In the genomic region with DNA sequence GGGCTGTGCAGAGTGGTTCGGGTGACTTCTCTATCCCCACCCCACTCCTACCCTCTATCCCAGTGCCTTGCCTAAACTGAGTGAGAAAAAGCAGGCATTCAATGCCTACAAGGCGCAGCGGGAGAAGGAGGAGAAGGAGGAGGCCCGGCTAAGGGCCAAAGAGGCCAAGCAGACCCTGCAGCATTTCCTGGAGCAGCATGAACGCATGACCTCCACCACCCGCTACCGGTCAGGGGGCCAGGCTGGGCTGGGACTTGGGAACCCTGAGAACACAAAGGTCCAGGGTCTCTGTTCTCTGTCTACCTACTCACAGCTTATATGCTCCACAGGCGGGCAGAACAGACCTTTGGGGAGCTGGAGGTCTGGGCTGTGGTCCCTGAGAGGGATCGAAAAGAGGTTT, we compare ENCODE assay signal across 14 cellular contexts. TPM values are rescaled to one million over a fixed set of nuclear protein-coding genes. Genes with fewer than 3 reads are reported as not detected.
A peak's percentile ranks its signal among the peaks of the same experiment; 100 is the strongest.
DNase-seq lines count a peak whose midpoint lies in the region; ATAC-seq and TF ChIP-seq lines count a peak whose summit lies in the region.
"Had no signal": no experiment of that assay in that cellular context is flagged by ENCODE, and none has a peak within 500 bp of the region (broad histone marks: within the 10 kb centered on the region; RNA-seq: fewer than 3 reads in every experiment).

No MANE protein-coding gene starts in this region.

- H3K36me3 Mint-ChIP-seq in endothelial cell (ENCODE audit: low read depth, unreplicated experiment) (peaks cover 7% of the 10 kb centered on the region), osteocyte (ENCODE audit: unreplicated experiment) (peaks cover 11% of the 10 kb centered on the region)

- TF ChIP-seq CTCF in endothelial cell (IDR thresholded peaks at IDR 0.05; ENCODE audit: unreplicated experiment) (no peak), osteocyte (IDR thresholded peaks at IDR 0.05) (no peak)

- peak; percentile 36 for DNase-seq in cardiac septum (ENCODE audit: low spot score)
- DNase-seq in right cardiac atrium, result no peak
- no peak for DNase-seq in endothelial cell (ENCODE audit: low spot score)
- DNase-seq in osteocyte (ENCODE audit: extremely low spot score, unreplicated experiment), result no peak
- DNase-seq in NCI-H1092 treated with DMSO at 0.1 percent for 48 hours (lab: John Stamatoyannopoulos, UW), result no peak
- no peak for DNase-seq in NCI-H1105 treated with DMSO at 0.1 percent for 48 hours (lab: John Stamatoyannopoulos, UW)
- DNase-seq: ACHN; CD4-positive, CD25-positive, alpha-beta regulatory T cell; DMS53; GF-D8 had no signal

- no peaks in the 10 kb centered on the region for H3K27me3 ChIP-seq in right cardiac atrium (ENCODE audit: control insufficient read depth, insufficient read depth)
- H3K27me3 ChIP-seq: BLaER1 treated with 17β-estradiol and CSF1 and Interleukin-3, amounts not matched to agents 10 nM and 100 nM had no signal

- intact Hi-C loops in cardiac septum (cut with DNase I) (no loop called here), right cardiac atrium (cut with DNase I) (no loop called here)

- ATAC-seq in right cardiac atrium (no peak), HG03469 (IDR thresholded peaks at IDR 0.05; ENCODE audit: unreplicated experiment) (no peak)
- ATAC-seq: HCT116 had no signal

- WGBS in right cardiac atrium, result 74% methylated on average over 9 of the region's 9 CpGs

- H3K4me3 ChIP-seq in right cardiac atrium (ENCODE audit: low read length), result no peak overlapping the region
- H3K4me3 ChIP-seq: BLaER1 treated with 17β-estradiol and CSF1 and Interleukin-3, amounts not matched to agents 10 nM and 100 nM had no signal

- H3K9me3 ChIP-seq in right cardiac atrium (ENCODE audit: control insufficient read depth, low read length), result no peaks in the 10 kb centered on the region
- H3K9me3 ChIP-seq: BLaER1 treated with 17β-estradiol and CSF1 and Interleukin-3, amounts not matched to agents 10 nM and 100 nM had no signal

- H3K4me1 Mint-ChIP-seq in endothelial cell (ENCODE audit: unreplicated experiment) (peaks cover 39% of the 10 kb centered on the region), osteocyte (ENCODE audit: unreplicated experiment) (peaks cover 17% of the 10 kb centered on the region)

- peak overlapping the region; percentile 14 for H3K4me3 Mint-ChIP-seq in endothelial cell (ENCODE audit: unreplicated experiment)
- no peak overlapping the region for H3K4me3 Mint-ChIP-seq in osteocyte (ENCODE audit: unreplicated experiment)
- H3K4me3 Mint-ChIP-seq: CD4-positive, CD25-positive, alpha-beta regulatory T cell; IgD-negative memory B cell had no signal

- H3K27me3 Mint-ChIP-seq in endothelial cell (ENCODE audit: unreplicated experiment), result peaks cover 48% of the 10 kb centered on the region
- H3K27me3 Mint-ChIP-seq in osteocyte (ENCODE audit: unreplicated experiment), result no peaks in the 10 kb centered on the region
- H3K27me3 Mint-ChIP-seq: CD4-positive, CD25-positive, alpha-beta regulatory T cell; IgD-negative memory B cell had no signal

- H3K9me3 Mint-ChIP-seq in endothelial cell (ENCODE audit: unreplicated experiment) (no peaks in the 10 kb centered on the region), osteocyte (ENCODE audit: unreplicated experiment) (no peaks in the 10 kb centered on the region)
- H3K9me3 Mint-ChIP-seq: CD4-positive, CD25-positive, alpha-beta regulatory T cell; IgD-negative memory B cell had no signal

- H3K4me1 ChIP-seq in right cardiac atrium (ENCODE audit: control insufficient read depth, insufficient read depth, low read length), result peaks cover 3% of the 10 kb centered on the region

- H3K27ac Mint-ChIP-seq in endothelial cell (ENCODE audit: unreplicated experiment) (no peak overlapping the region), osteocyte (ENCODE audit: unreplicated experiment) (peak overlapping the region; percentile 7)
- H3K27ac Mint-ChIP-seq: IgD-negative memory B cell had no signal

- no peak overlapping the region for H3K27ac ChIP-seq in right cardiac atrium (ENCODE audit: low read length)
- H3K27ac ChIP-seq: BLaER1 treated with 17β-estradiol and CSF1 and Interleukin-3, amounts not matched to agents 10 nM and 100 nM had no signal

RNA-seq across cellular contexts. Expression of a gene that starts 11.7 kb away (rescaled TPM):
- total RNA-seq in cardiac septum (30.1 TPM), right cardiac atrium (10 to 100 TPM; 19.2 to 26.7 (median 22.1) TPM), endothelial cell (ENCODE audit: unreplicated experiment) (9.2 TPM), osteocyte (25.6 and 28.9 TPM in 2 replicates)
- polyA plus RNA-seq in right cardiac atrium, result 15.9 TPM

RNA-seq across cellular contexts. Expression of a gene that starts 29.6 kb away (rescaled TPM):
- total RNA-seq in cardiac septum (0.48 TPM), right cardiac atrium (under 1 TPM; 0.17 to 0.74 (median 0.43) TPM), endothelial cell (ENCODE audit: unreplicated experiment) (1.9 TPM), osteocyte (0.30 and 0.50 TPM in 2 replicates)
- 0.16 TPM for polyA plus RNA-seq in right cardiac atrium
- total RNA-seq: CD4-positive, CD25-positive, alpha-beta regulatory T cell had no signal
